23 cellular contexts compared by ENCODE assay signal in the genomic region with DNA sequence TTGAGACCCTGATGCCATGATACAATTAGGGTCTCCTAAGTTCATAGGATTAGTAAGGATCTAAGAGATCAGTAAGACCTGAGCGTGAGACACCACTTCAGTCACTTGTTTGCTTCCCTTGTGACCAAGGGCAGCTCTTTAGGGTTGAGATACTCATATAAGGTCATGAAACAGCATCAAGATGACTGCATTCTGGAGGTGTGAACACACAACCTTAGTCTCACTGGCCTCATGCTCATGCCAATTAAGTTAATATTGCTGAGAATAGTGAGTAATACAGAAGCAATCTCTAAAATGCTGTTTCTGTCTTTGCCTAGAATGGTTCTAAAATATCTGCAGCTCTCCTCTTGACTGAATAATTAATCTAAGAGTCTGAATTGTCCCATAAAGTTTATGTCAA. TPM values are rescaled to one million over a fixed set of nuclear protein-coding genes. Genes with fewer than 3 reads are reported as not detected.
DNase-seq lines count a peak whose midpoint lies in the region; TF ChIP-seq lines count a peak whose summit lies in the region.
"Had no signal": no experiment of that assay in that cellular context is flagged by ENCODE, and none has a peak within 500 bp of the region (broad histone marks: within the 10 kb centered on the region; RNA-seq: fewer than 3 reads in every experiment).

No MANE protein-coding gene starts in this region.

- in situ Hi-C loops in Caki2 (cut with HindIII; ENCODE audit: low pct_unique_long_range_greater_than_20kb, low sequenced_read_pairs): loop anchor here (25.0 kb wide), 1 partner anchor 504 kb away; no protein-coding TSS in a partner anchor

- H3K18ac ChIP-seq in mesenchymal stem cell (ENCODE audit: low read depth in 1 of 2, low read length in 2 of 2): no peak overlapping the region

- H3K9ac ChIP-seq in mesenchymal stem cell (ENCODE audit: low read length): no peak overlapping the region

- no peaks in the 10 kb centered on the region for H3K36me3 ChIP-seq in mesenchymal stem cell (ENCODE audit: control insufficient read depth in 1 of 2, insufficient read depth in 2 of 2, low read depth in 1 of 2, low read length in 2 of 2)
- H3K36me3 ChIP-seq: lower lobe of right lung, pancreas, vagina had no signal

- H2BK120ac ChIP-seq in mesenchymal stem cell (ENCODE audit: low read depth, low read length): no peak overlapping the region

- no peak overlapping the region for H2BK12ac ChIP-seq in mesenchymal stem cell (ENCODE audit: low read length in 2 of 2)

- no peak overlapping the region for H3K4me3 ChIP-seq in cardiac fibroblast (replicated peaks in 1 of 2; ENCODE audit: low read depth in 2 of 2, low read length in 2 of 2)
- H3K4me3 ChIP-seq in mesenchymal stem cell (ENCODE audit: insufficient read depth in 1 of 2, low read depth in 1 of 2, low read length in 2 of 2): no peak overlapping the region
- H3K4me3 ChIP-seq: lower lobe of right lung, pancreas, vagina had no signal

- H3K27me3 Mint-ChIP-seq in type B pancreatic cell: peaks cover 2% of the 10 kb centered on the region

- no peak overlapping the region for H2AFZ ChIP-seq in mesenchymal stem cell (ENCODE audit: low read depth, low read length)

- no peak for TF ChIP-seq CTCF in cardiac fibroblast (IDR thresholded peaks at IDR 0.05; ENCODE audit: low read depth, low read length)
- no peak for TF ChIP-seq CTCF in type B pancreatic cell (conservative IDR thresholded peaks at IDR 0.05)

- no peaks in the 10 kb centered on the region for H3K9me3 Mint-ChIP-seq in type B pancreatic cell
- H3K9me3 Mint-ChIP-seq: activated naive CD4-positive, alpha-beta T cell treated with anti-CD3 and anti-CD28 coated beads, Interleukin-2, amount 10 ng/mL, durations not matched to agents 7 days and 5 days; brain; naive B cell; T-cell had no signal

- H3K9me3 ChIP-seq in mesenchymal stem cell (ENCODE audit: control insufficient read depth, low read length): no peaks in the 10 kb centered on the region
- H3K9me3 ChIP-seq: lower lobe of right lung, pancreas, vagina had no signal

- DNase-seq in Caki2 (ENCODE audit: low read depth) (peak; percentile 27), HCEC 1CT (peak; percentile 53), cardiac fibroblast (ENCODE audit: low read depth in 2 of 2) (peak; percentile 20 to 31), mesenchymal stem cell (no peak), DMS53 treated with DMSO at 0.1 percent for 48 hours (lab: John Stamatoyannopoulos, UW; ENCODE audit: unreplicated experiment) (no peak), type B pancreatic cell (ENCODE audit: extremely low spot score, unreplicated experiment) (no peak), H4 (ENCODE audit: low spot score) (no peak)
- DNase-seq: activated CD4-positive, alpha-beta T cell treated with anti-CD3 and anti-CD28 coated beads, Interleukin-2, amount 50 U/mL, for 48 hours; activated naive CD4-positive, alpha-beta T cell treated with anti-CD3 and anti-CD28 coated beads, Interleukin-2, amount 10 ng/mL, durations not matched to agents 7 days and 5 days; activated T-cell treated with anti-CD3 and anti-CD28 coated beads, Interleukin-2, amount 50 U/mL, for 1 hour; cortex of kidney; DMS 273 treated with DMSO at 0.1 percent for 48 hours; lower lobe of right lung; naive B cell; NCI-H2029; NCI-H446 treated with DMSO at 0.1 percent for 48 hours; pancreas; stimulated activated CD4-positive, alpha-beta T cell treated with anti-CD3 and anti-CD28 coated beads, Interleukin-2, amount 100 ng/mL, for 24 hours; T-cell had no signal

- no peak overlapping the region for H3K4ac ChIP-seq in mesenchymal stem cell (ENCODE audit: low read depth in 1 of 2, low read length in 2 of 2)

- H4K8ac ChIP-seq in mesenchymal stem cell (ENCODE audit: low read length): no peak overlapping the region

- no peaks in the 10 kb centered on the region for H3K36me3 Mint-ChIP-seq in type B pancreatic cell
- H3K36me3 Mint-ChIP-seq: activated naive CD4-positive, alpha-beta T cell treated with anti-CD3 and anti-CD28 coated beads, Interleukin-2, amount 10 ng/mL, durations not matched to agents 7 days and 5 days; brain; naive B cell; T-cell had no signal

- WGBS in mesenchymal stem cell: 100% methylated on average over 1 of the region's 1 CpG

- H2BK15ac ChIP-seq in mesenchymal stem cell (ENCODE audit: low read depth, poor library complexity, severe bottlenecking): no peak overlapping the region

- no peak overlapping the region for H2AK5ac ChIP-seq in mesenchymal stem cell (ENCODE audit: low read length, severe bottlenecking)

- H4K91ac ChIP-seq in mesenchymal stem cell (ENCODE audit: low read length): no peak overlapping the region

- H3K4me1 ChIP-seq in mesenchymal stem cell (ENCODE audit: control insufficient read depth, insufficient read depth, low read depth, low read length): no peaks in the 10 kb centered on the region
- H3K4me1 ChIP-seq: lower lobe of right lung, pancreas, vagina had no signal

- H3K23ac ChIP-seq in mesenchymal stem cell (ENCODE audit: low read length in 2 of 2): no peak overlapping the region

- H3K4me3 Mint-ChIP-seq in type B pancreatic cell: no peak overlapping the region
- H3K4me3 Mint-ChIP-seq: activated naive CD4-positive, alpha-beta T cell treated with anti-CD3 and anti-CD28 coated beads, Interleukin-2, amount 10 ng/mL, durations not matched to agents 7 days and 5 days; brain; naive B cell; T-cell had no signal

- H3K79me1 ChIP-seq in mesenchymal stem cell (replicated peaks; ENCODE audit: low read length, poor library complexity, severe bottlenecking): no peaks in the 10 kb centered on the region

- H2BK5ac ChIP-seq in mesenchymal stem cell (ENCODE audit: low read depth, low read length, poor library complexity, severe bottlenecking): no peak overlapping the region

- H3K4me2 ChIP-seq in mesenchymal stem cell (ENCODE audit: low read length, poor library complexity, severe bottlenecking): no peak overlapping the region

- H3K27ac Mint-ChIP-seq in type B pancreatic cell: no peak overlapping the region
- H3K27ac Mint-ChIP-seq: activated naive CD4-positive, alpha-beta T cell treated with anti-CD3 and anti-CD28 coated beads, Interleukin-2, amount 10 ng/mL, durations not matched to agents 7 days and 5 days; naive B cell; T-cell had no signal

- H3K4me1 Mint-ChIP-seq in type B pancreatic cell (ENCODE audit: unreplicated experiment): peaks cover 5% of the 10 kb centered on the region
- H3K4me1 Mint-ChIP-seq: activated naive CD4-positive, alpha-beta T cell treated with anti-CD3 and anti-CD28 coated beads, Interleukin-2, amount 10 ng/mL, durations not matched to agents 7 days and 5 days; naive B cell; T-cell had no signal

- peak overlapping the region; percentile 67 for H3K27ac ChIP-seq in mesenchymal stem cell (ENCODE audit: low read length, poor library complexity, severe bottlenecking)
- H3K27ac ChIP-seq: C4-2B, HL-60, lower lobe of right lung, pancreas, vagina had no signal

- H3K27me3 ChIP-seq in mesenchymal stem cell (ENCODE audit: control insufficient read depth in 1 of 2, insufficient read depth in 1 of 2, low read length in 2 of 2): no peaks in the 10 kb centered on the region
- H3K27me3 ChIP-seq: pancreas, vagina had no signal

- no peak overlapping the region for H3K14ac ChIP-seq in mesenchymal stem cell (ENCODE audit: low read length in 2 of 2)

RNA-seq across cellular contexts. Expression of a gene that starts 39.6 kb away (rescaled TPM):
- 36.2 and 46.4 TPM in 2 replicates for total RNA-seq in Caki2 (2014; rRNA removed; shearing (Covaris generic); ENCODE audit: low replicate concordance)
- polyA plus RNA-seq in mesenchymal stem cell (2013, experiment 1 of 2): 26.5 TPM
- 27.6 TPM for polyA plus RNA-seq in mesenchymal stem cell (2013, experiment 2 of 2)
- 34.0 and 44.3 TPM in 2 replicates for total RNA-seq in type B pancreatic cell (ENCODE audit: low replicate concordance)
- total RNA-seq in H4 (2014; rRNA removed; shearing (Covaris generic)): 50.0 and 53.9 TPM in 2 replicates

RNA-seq across cellular contexts. Expression of a gene that starts 52.0 kb away (rescaled TPM):
- total RNA-seq in Caki2 (2014; rRNA removed; shearing (Covaris generic); ENCODE audit: low replicate concordance): 17.6 and 56.6 TPM in 2 replicates
- polyA plus RNA-seq in mesenchymal stem cell (2013, experiment 1 of 2): 113 TPM
- 106 TPM for polyA plus RNA-seq in mesenchymal stem cell (2013, experiment 2 of 2)
- 26.7 and 32.9 TPM in 2 replicates for total RNA-seq in type B pancreatic cell (ENCODE audit: low replicate concordance)
- 38.1 and 70.9 TPM in 2 replicates for total RNA-seq in H4 (2014; rRNA removed; shearing (Covaris generic))

Comparison
In these comparisons a context has a peak if more than half of its experiments do, and no peak if none do; other contexts are left out.
1. DNase-seq: peak in Caki2 (single experiment), HCEC 1CT (single experiment) and cardiac fibroblast (2 of 2); none in mesenchymal stem cell (single experiment), DMS53 treated with DMSO at 0.1 percent for 48 hours (single experiment), type B pancreatic cell (single experiment) and H4 (single experiment).